Comparison of ENCODE assay signal across 1 cellular context in genomic region chr10:93438796-93439253, GRCh38.
TF ChIP-seq lines count a peak whose summit lies in the region.

No MANE protein-coding gene starts in this region.

TF ChIP-seq in SK-N-SH, 30 proteins besides CTCF, POLR2A, EP300 and RAD21 (continued from another document):
- TF ChIP-seq USF2 (IDR thresholded peaks at IDR 0.05; ENCODE audit: borderline replicate concordance, low read depth, low read length) (no peak), GATA2 (CRISPR knock-in tag; IDR thresholded peaks at IDR 0.05) (no peak), MAX (IDR thresholded peaks at IDR 0.05; ENCODE audit: low read depth) (no peak), POLR2AphosphoS5 (IDR thresholded peaks at IDR 0.05; ENCODE audit: low read depth, low read length) (no peak), PBX3 (IDR thresholded peaks at IDR 0.05) (no peak), RFX5 (IDR thresholded peaks at IDR 0.05; ENCODE audit: low read length) (no peak), JUND (IDR thresholded peaks at IDR 0.05) (no peak)
